Comparison of ENCODE assay signal across 9 cellular contexts in genomic region chr1:171805395-171806115, GRCh38. TPM values are rescaled to one million over a fixed set of nuclear protein-coding genes. Genes with fewer than 3 reads are reported as not detected.
DNase-seq lines count a peak whose midpoint lies in the region; ATAC-seq and TF ChIP-seq lines count a peak whose summit lies in the region.
"Had no signal": no experiment of that assay in that cellular context is flagged by ENCODE, and none has a peak within 500 bp of the region (broad histone marks: within the 10 kb centered on the region; RNA-seq: fewer than 3 reads in every experiment).

No MANE protein-coding gene starts in this region.

- H3K36me3 ChIP-seq in CD4-positive, CD25-positive, alpha-beta regulatory T cell (ENCODE audit: control insufficient read depth, insufficient read depth, low read length) = no peaks in the 10 kb centered on the region
- no peaks in the 10 kb centered on the region for H3K36me3 ChIP-seq in gastrocnemius medialis
- H3K36me3 ChIP-seq: heart left ventricle had no signal

- peak overlapping the region; percentile 31 for H3K4me3 ChIP-seq in CD4-positive, CD25-positive, alpha-beta regulatory T cell (ENCODE audit: low read depth, low read length)
- H3K4me3 ChIP-seq in gastrocnemius medialis = peak overlapping the region in 1 of 4 donors; percentile 29

- H3K27me3 ChIP-seq in CD4-positive, CD25-positive, alpha-beta regulatory T cell (ENCODE audit: control insufficient read depth, insufficient read depth, low read length) = no peaks in the 10 kb centered on the region
- H3K27me3 ChIP-seq in gastrocnemius medialis = no peaks in the 10 kb centered on the region
- H3K27me3 ChIP-seq: heart left ventricle had no signal

- intact Hi-C loops in gastrocnemius medialis (cut with DNase I; ENCODE audit: low total_unique reads) = no loop called here

- H3K9me3 Mint-ChIP-seq in CD4-positive, CD25-positive, alpha-beta regulatory T cell = peaks cover 0 to 2% (median 0%) of the 10 kb centered on the region in 7 donors

- DNase-seq in CD4-positive, CD25-positive, alpha-beta regulatory T cell = no peak
- peak; percentile 24 for DNase-seq in globus pallidus (ENCODE audit: low spot score)
- DNase-seq in NCI-H1436 (lab: John Stamatoyannopoulos, UW) = no peak
- no peak for DNase-seq in NCI-H1048 (lab: John Stamatoyannopoulos, UW)
- DNase-seq in NCI-H2107 treated with DMSO at 0.1 percent for 48 hours (lab: John Stamatoyannopoulos, UW; ENCODE audit: unreplicated experiment) = no peak
- DNase-seq in gastrocnemius medialis = no peak
- DNase-seq: heart left ventricle had no signal

- no peaks in the 10 kb centered on the region for H3K27me3 Mint-ChIP-seq in CD4-positive, CD25-positive, alpha-beta regulatory T cell

- no peak for TF ChIP-seq POLR2A in gastrocnemius medialis (IDR thresholded peaks at IDR 0.05)

- ATAC-seq in CD4-positive, CD25-positive, alpha-beta regulatory T cell (ENCODE audit: low read depth in 2 of 2) = no peak
- ATAC-seq in GM19438 (IDR thresholded peaks at IDR 0.05; ENCODE audit: low read depth, unreplicated experiment) = peak; percentile 59
- peak; percentile 91 for ATAC-seq in HG03280 (IDR thresholded peaks at IDR 0.05; ENCODE audit: unreplicated experiment)
- ATAC-seq in gastrocnemius medialis = no peak

- H3K4me3 Mint-ChIP-seq in CD4-positive, CD25-positive, alpha-beta regulatory T cell = no peak overlapping the region

- no peaks in the 10 kb centered on the region for H3K4me1 ChIP-seq in CD4-positive, CD25-positive, alpha-beta regulatory T cell (ENCODE audit: control insufficient read depth, insufficient read depth, low read length, poor library complexity, severe bottlenecking)
- H3K4me1 ChIP-seq in gastrocnemius medialis = peaks cover 0 to 3% of the 10 kb centered on the region in 2 donors

- no peak overlapping the region for H3K27ac ChIP-seq in CD4-positive, CD25-positive, alpha-beta regulatory T cell (ENCODE audit: insufficient read depth, low read length, poor library complexity, severe bottlenecking)
- H3K27ac ChIP-seq in gastrocnemius medialis = no peak overlapping the region
- H3K27ac ChIP-seq: heart left ventricle had no signal

- peaks cover 0 to 10% (median 3%) of the 10 kb centered on the region in 4 donors for H3K4me1 Mint-ChIP-seq in CD4-positive, CD25-positive, alpha-beta regulatory T cell

- in situ Hi-C loops in gastrocnemius medialis (cut with MboI; ENCODE audit: low sequenced_read_pairs in 4 of 4) = loop anchor here in 2 of 4 donors (5.0 to 25.0 kb wide), 2 partner anchors 177 to 632 kb away; partner anchors contain the start of gene PIGC (in 1 of the 2)

- peak overlapping the region in 2 of 3 donors; percentile 7 to 56 for H3K27ac Mint-ChIP-seq in CD4-positive, CD25-positive, alpha-beta regulatory T cell

- TF ChIP-seq CTCF in gastrocnemius medialis (IDR thresholded peaks at IDR 0.05 in 4 of 5, conservative IDR thresholded peaks at IDR 0.05 in 1 of 5) = no peak

- H3K36me3 Mint-ChIP-seq in CD4-positive, CD25-positive, alpha-beta regulatory T cell = no peaks in the 10 kb centered on the region

- no peaks in the 10 kb centered on the region for H3K9me3 ChIP-seq in CD4-positive, CD25-positive, alpha-beta regulatory T cell (ENCODE audit: control insufficient read depth in 2 of 2, low read length in 2 of 2)
- H3K9me3 ChIP-seq in gastrocnemius medialis = no peaks in the 10 kb centered on the region
- H3K9me3 ChIP-seq: heart left ventricle had no signal

RNA-seq across cellular contexts. Expression of gene METTL13, which starts 24.1 kb away (rescaled TPM):
- 17.5 TPM for total RNA-seq in CD4-positive, CD25-positive, alpha-beta regulatory T cell
- 10 to 100 TPM; 24.2 to 38.4 (median 32.7) TPM for polyA plus RNA-seq in CD4-positive, CD25-positive, alpha-beta regulatory T cell
- 10 to 100 TPM; 18.6 to 32.8 (median 23.5) TPM for total RNA-seq in gastrocnemius medialis

RNA-seq across cellular contexts. Expression of gene DNM3, which starts 35.7 kb away (rescaled TPM):
- 5.5 TPM for total RNA-seq in CD4-positive, CD25-positive, alpha-beta regulatory T cell
- 1 to 10 TPM in 3 of 4 donors, under 1 TPM in 1; 0.76 to 1.9 (median 1.5) TPM for polyA plus RNA-seq in CD4-positive, CD25-positive, alpha-beta regulatory T cell
- total RNA-seq in gastrocnemius medialis = 1 to 10 TPM in 3 of 4 donors, under 1 TPM in 1; 0.35 to 1.6 (median 1.1) TPM

Comparison
In these comparisons a context has a peak if more than half of its experiments do, and no peak if none do; other contexts are left out.
1. ATAC-seq: peak in GM19438 (single experiment) and HG03280 (single experiment); none in CD4-positive, CD25-positive, alpha-beta regulatory T cell (0 of 2) and gastrocnemius medialis (0 of 2).